Comparison of ENCODE assay signal across 23 cellular contexts in genomic region chr5:153713913-153714312, GRCh38.
"Had no signal": no experiment of that assay in that cellular context is flagged by ENCODE, and none has a peak within 500 bp of the region (broad histone marks: within the 10 kb centered on the region; RNA-seq: fewer than 3 reads in every experiment).

No MANE protein-coding gene starts in this region.

- H3K9me3 Mint-ChIP-seq: dendritic cell treated with granulocyte-macrophage colony-stimulating factor and Interleukin-4, amounts not matched to agents 40 ng/mL and 50 ng/mL, for 4 days had no signal

- H3K4me2 ChIP-seq: hepatocyte had no signal

- H3K9me3 ChIP-seq: esophagus squamous epithelium, psoas muscle, spleen, testis, tibial nerve had no signal

- DNase-seq: cerebellar nuclear complex; effector memory CD8-positive, alpha-beta T cell; esophagus squamous epithelium; foreskin keratinocyte; head of caudate nucleus; kidney glomerular epithelial cell; mammary epithelial cell; natural killer cell; occipital lobe; psoas muscle; spleen; stimulated activated CD4-positive, alpha-beta T cell treated with anti-CD3 and anti-CD28 coated beads, Interleukin-15, amount 100 ng/mL, for 24 hours; stimulated activated CD4-positive, alpha-beta T cell treated with anti-CD3 and anti-CD28 coated beads, Interleukin-1b, Interleukin-23, amount 100 ng/mL, for 48 hours; stimulated activated CD4-positive, alpha-beta T cell treated with anti-CD3 and anti-CD28 coated beads, Interleukin-4, amount 100 ng/mL, for 24 hours; stimulated activated naive CD8-positive, alpha-beta T cell treated with anti-CD3 and anti-CD28 coated beads, Interleukin-15, amount 100 ng/mL, for 72 hours; testis had no signal

- H3K4me3 ChIP-seq: esophagus squamous epithelium, hepatocyte, psoas muscle, spleen, testis, tibial nerve had no signal

- H3K27me3 ChIP-seq: esophagus squamous epithelium, foreskin keratinocyte, spleen, testis, tibial nerve had no signal

- ATAC-seq: effector memory CD8-positive, alpha-beta T cell; foreskin keratinocyte; left lobe of liver; natural killer cell; psoas muscle; sciatic nerve; stimulated activated memory B cell treated with anti-CD40 and anti-IgM and Interleukin-4, amounts not matched to agents 10 μg/mL and 1 μg/mL and 100 μg/mL, for 72 hours; stimulated activated naive CD8-positive, alpha-beta T cell treated with anti-CD3 and anti-CD28 coated beads, Interleukin-15, amount 100 ng/mL, for 72 hours had no signal

- H3K4me1 ChIP-seq: foreskin keratinocyte, psoas muscle, spleen, testis, tibial nerve had no signal

- H2AFZ ChIP-seq: hepatocyte had no signal

- H3K27ac ChIP-seq: epithelial cell of prostate, esophagus squamous epithelium, foreskin keratinocyte, hepatocyte, psoas muscle, spleen, testis, tibial nerve had no signal

- H3K27me3 Mint-ChIP-seq: dendritic cell treated with granulocyte-macrophage colony-stimulating factor and Interleukin-4, amounts not matched to agents 40 ng/mL and 50 ng/mL, for 4 days; stimulated activated memory B cell treated with anti-CD40 and anti-IgM and Interleukin-4, amounts not matched to agents 10 μg/mL and 1 μg/mL and 100 μg/mL, for 72 hours; stimulated activated naive CD8-positive, alpha-beta T cell treated with anti-CD3 and anti-CD28 coated beads, Interleukin-15, amount 100 ng/mL, for 72 hours had no signal

- H3K27ac Mint-ChIP-seq: dendritic cell treated with granulocyte-macrophage colony-stimulating factor and Interleukin-4, amounts not matched to agents 40 ng/mL and 50 ng/mL, for 4 days; effector memory CD8-positive, alpha-beta T cell; natural killer cell; stimulated activated memory B cell treated with anti-CD40 and anti-IgM and Interleukin-4, amounts not matched to agents 10 μg/mL and 1 μg/mL and 100 μg/mL, for 72 hours; stimulated activated naive CD8-positive, alpha-beta T cell treated with anti-CD3 and anti-CD28 coated beads, Interleukin-15, amount 100 ng/mL, for 72 hours had no signal

- H3K36me3 Mint-ChIP-seq: natural killer cell; stimulated activated memory B cell treated with anti-CD40 and anti-IgM and Interleukin-4, amounts not matched to agents 10 μg/mL and 1 μg/mL and 100 μg/mL, for 72 hours had no signal

- H3K4me1 Mint-ChIP-seq: natural killer cell; stimulated activated memory B cell treated with anti-CD40 and anti-IgM and Interleukin-4, amounts not matched to agents 10 μg/mL and 1 μg/mL and 100 μg/mL, for 72 hours; stimulated activated naive CD8-positive, alpha-beta T cell treated with anti-CD3 and anti-CD28 coated beads, Interleukin-15, amount 100 ng/mL, for 72 hours had no signal

- H3K36me3 ChIP-seq: esophagus squamous epithelium, spleen, tibial nerve had no signal

- H3K79me2 ChIP-seq: hepatocyte had no signal

- H3K4me3 Mint-ChIP-seq: dendritic cell treated with granulocyte-macrophage colony-stimulating factor and Interleukin-4, amounts not matched to agents 40 ng/mL and 50 ng/mL, for 4 days; effector memory CD8-positive, alpha-beta T cell; natural killer cell; stimulated activated memory B cell treated with anti-CD40 and anti-IgM and Interleukin-4, amounts not matched to agents 10 μg/mL and 1 μg/mL and 100 μg/mL, for 72 hours; stimulated activated naive CD8-positive, alpha-beta T cell treated with anti-CD3 and anti-CD28 coated beads, Interleukin-15, amount 100 ng/mL, for 72 hours had no signal
